ENCODE assay signal across 1 cellular context in the genomic region with DNA sequence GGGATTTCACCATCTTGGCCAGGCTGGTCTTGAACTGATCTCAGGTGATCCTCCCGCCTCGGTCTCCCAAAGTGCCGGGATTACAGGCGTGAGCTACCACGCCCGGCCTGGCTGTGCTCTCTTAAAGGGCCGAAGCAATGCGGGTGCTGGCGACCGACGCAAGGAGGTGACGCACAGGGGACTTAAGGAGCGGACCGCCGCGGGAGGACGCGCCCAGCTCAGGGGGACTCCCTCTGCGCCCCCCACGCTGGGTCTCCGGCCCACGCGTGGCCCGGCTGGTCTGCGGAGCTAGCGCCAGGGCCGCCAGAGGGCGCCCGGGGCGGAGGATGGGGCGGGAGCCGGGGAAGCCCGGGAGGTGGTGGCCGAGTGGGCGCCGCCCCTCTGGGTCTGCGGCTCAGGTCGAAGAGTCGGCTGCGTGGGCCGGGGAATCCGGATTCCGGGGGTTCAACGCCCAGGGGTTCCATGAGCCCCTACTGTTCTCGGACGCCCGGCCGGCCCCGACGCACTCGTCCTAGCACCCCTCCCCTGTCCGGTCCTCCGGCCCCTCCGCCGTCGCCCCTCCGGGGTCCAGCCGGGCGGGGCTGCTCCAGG.
TF ChIP-seq lines count a peak whose summit lies in the region.

No MANE protein-coding gene starts in this region.

TF ChIP-seq in HepG2, 621 proteins besides CTCF, POLR2A, EP300 and RAD21 (continued from another document and continues in another):
- TF ChIP-seq, protein P1, sequence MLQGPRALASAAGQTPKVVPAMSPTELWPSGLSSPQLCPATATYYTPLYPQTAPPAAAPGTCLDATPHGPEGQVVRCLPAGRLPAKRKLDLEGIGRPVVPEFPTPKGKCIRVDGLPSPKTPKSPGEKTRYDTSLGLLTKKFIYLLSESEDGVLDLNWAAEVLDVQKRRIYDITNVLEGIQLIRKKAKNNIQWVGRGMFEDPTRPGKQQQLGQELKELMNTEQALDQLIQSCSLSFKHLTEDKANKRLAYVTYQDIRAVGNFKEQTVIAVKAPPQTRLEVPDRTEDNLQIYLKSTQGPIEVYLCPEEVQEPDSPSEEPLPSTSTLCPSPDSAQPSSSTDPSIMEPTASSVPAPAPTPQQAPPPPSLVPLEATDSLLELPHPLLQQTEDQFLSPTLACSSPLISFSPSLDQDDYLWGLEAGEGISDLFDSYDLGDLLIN (CRISPR knock-in tag; IDR thresholded peaks at IDR 0.05; ENCODE audit: borderline replicate concordance): 0 out of 2 replicates have a peak, but pooled peaks have one; percentile 53
- no peak for TF ChIP-seq ZNF317 (CRISPR knock-in tag; IDR thresholded peaks at IDR 0.05)
- TF ChIP-seq SOX5 (CRISPR knock-in tag; IDR thresholded peaks at IDR 0.05; ENCODE audit: borderline replicate concordance): no peak
- no peak for TF ChIP-seq ZNF703 (CRISPR knock-in tag; IDR thresholded peaks at IDR 0.05; ENCODE audit: borderline replicate concordance)
- TF ChIP-seq, protein P2, sequence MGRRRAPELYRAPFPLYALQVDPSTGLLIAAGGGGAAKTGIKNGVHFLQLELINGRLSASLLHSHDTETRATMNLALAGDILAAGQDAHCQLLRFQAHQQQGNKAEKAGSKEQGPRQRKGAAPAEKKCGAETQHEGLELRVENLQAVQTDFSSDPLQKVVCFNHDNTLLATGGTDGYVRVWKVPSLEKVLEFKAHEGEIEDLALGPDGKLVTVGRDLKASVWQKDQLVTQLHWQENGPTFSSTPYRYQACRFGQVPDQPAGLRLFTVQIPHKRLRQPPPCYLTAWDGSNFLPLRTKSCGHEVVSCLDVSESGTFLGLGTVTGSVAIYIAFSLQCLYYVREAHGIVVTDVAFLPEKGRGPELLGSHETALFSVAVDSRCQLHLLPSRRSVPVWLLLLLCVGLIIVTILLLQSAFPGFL (CRISPR knock-in tag; IDR thresholded peaks at IDR 0.05): no peak
- no peak for TF ChIP-seq SMAD1 (CRISPR knock-in tag; IDR thresholded peaks at IDR 0.05; ENCODE audit: borderline replicate concordance, low read depth)
- no peak for TF ChIP-seq HMG20B (CRISPR knock-in tag; conservative IDR thresholded peaks at IDR 0.05)
- no peak for TF ChIP-seq ZBTB1 (CRISPR knock-in tag; IDR thresholded peaks at IDR 0.05; ENCODE audit: borderline replicate concordance)
- no peak; the same call in 1 of the 2 replicates for TF ChIP-seq HNF4A (CRISPR knock-in tag; IDR thresholded peaks at IDR 0.05)
- TF ChIP-seq, protein P3, sequence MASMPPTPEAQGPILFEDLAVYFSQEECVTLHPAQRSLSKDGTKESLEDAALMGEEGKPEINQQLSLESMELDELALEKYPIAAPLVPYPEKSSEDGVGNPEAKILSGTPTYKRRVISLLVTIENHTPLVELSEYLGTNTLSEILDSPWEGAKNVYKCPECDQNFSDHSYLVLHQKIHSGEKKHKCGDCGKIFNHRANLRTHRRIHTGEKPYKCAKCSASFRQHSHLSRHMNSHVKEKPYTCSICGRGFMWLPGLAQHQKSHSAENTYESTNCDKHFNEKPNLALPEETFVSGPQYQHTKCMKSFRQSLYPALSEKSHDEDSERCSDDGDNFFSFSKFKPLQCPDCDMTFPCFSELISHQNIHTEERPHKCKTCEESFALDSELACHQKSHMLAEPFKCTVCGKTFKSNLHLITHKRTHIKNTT (CRISPR knock-in tag; IDR thresholded peaks at IDR 0.05): no peak
- TF ChIP-seq, protein P4, sequence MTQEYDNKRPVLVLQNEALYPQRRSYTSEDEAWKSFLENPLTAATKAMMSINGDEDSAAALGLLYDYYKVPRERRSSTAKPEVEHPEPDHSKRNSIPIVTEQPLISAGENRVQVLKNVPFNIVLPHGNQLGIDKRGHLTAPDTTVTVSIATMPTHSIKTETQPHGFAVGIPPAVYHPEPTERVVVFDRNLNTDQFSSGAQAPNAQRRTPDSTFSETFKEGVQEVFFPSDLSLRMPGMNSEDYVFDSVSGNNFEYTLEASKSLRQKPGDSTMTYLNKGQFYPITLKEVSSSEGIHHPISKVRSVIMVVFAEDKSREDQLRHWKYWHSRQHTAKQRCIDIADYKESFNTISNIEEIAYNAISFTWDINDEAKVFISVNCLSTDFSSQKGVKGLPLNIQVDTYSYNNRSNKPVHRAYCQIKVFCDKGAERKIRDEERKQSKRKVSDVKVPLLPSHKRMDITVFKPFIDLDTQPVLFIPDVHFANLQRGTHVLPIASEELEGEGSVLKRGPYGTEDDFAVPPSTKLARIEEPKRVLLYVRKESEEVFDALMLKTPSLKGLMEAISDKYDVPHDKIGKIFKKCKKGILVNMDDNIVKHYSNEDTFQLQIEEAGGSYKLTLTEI (CRISPR knock-in tag; conservative IDR thresholded peaks at IDR 0.05): no peak
- peak; percentile 11; the same call in 1 of the 2 replicates for TF ChIP-seq FOXA3 (CRISPR knock-in tag; IDR thresholded peaks at IDR 0.05)
- TF ChIP-seq, protein P5, sequence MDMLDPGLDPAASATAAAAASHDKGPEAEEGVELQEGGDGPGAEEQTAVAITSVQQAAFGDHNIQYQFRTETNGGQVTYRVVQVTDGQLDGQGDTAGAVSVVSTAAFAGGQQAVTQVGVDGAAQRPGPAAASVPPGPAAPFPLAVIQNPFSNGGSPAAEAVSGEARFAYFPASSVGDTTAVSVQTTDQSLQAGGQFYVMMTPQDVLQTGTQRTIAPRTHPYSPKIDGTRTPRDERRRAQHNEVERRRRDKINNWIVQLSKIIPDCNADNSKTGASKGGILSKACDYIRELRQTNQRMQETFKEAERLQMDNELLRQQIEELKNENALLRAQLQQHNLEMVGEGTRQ (IDR thresholded peaks at IDR 0.05; ENCODE audit: low read depth, low read length): no peak
- TF ChIP-seq, protein P5 (CRISPR knock-in tag; IDR thresholded peaks at IDR 0.05; ENCODE audit: borderline replicate concordance): no peak
- no peak for TF ChIP-seq SIX4 (CRISPR knock-in tag; IDR thresholded peaks at IDR 0.05)
- TF ChIP-seq ZNF772 (CRISPR knock-in tag; IDR thresholded peaks at IDR 0.05): 0 out of 2 replicates have a peak, but pooled peaks have one; percentile 22
- TF ChIP-seq ZNF709 (CRISPR knock-in tag; IDR thresholded peaks at IDR 0.05): peak; percentile 39; the same call in 1 of the 2 replicates
- TF ChIP-seq PHF5A (CRISPR knock-in tag; IDR thresholded peaks at IDR 0.05; ENCODE audit: low read depth, unreplicated experiment): no peak
- TF ChIP-seq, protein P6, sequence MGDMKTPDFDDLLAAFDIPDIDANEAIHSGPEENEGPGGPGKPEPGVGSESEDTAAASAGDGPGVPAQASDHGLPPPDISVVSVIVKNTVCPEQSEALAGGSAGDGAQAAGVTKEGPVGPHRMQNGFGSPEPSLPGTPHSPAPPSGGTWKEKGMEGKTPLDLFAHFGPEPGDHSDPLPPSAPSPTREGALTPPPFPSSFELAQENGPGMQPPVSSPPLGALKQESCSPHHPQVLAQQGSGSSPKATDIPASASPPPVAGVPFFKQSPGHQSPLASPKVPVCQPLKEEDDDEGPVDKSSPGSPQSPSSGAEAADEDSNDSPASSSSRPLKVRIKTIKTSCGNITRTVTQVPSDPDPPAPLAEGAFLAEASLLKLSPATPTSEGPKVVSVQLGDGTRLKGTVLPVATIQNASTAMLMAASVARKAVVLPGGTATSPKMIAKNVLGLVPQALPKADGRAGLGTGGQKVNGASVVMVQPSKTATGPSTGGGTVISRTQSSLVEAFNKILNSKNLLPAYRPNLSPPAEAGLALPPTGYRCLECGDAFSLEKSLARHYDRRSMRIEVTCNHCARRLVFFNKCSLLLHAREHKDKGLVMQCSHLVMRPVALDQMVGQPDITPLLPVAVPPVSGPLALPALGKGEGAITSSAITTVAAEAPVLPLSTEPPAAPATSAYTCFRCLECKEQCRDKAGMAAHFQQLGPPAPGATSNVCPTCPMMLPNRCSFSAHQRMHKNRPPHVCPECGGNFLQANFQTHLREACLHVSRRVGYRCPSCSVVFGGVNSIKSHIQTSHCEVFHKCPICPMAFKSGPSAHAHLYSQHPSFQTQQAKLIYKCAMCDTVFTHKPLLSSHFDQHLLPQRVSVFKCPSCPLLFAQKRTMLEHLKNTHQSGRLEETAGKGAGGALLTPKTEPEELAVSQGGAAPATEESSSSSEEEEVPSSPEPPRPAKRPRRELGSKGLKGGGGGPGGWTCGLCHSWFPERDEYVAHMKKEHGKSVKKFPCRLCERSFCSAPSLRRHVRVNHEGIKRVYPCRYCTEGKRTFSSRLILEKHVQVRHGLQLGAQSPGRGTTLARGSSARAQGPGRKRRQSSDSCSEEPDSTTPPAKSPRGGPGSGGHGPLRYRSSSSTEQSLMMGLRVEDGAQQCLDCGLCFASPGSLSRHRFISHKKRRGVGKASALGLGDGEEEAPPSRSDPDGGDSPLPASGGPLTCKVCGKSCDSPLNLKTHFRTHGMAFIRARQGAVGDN (CRISPR knock-in tag; IDR thresholded peaks at IDR 0.05): peak; percentile 65; the same call in 1 of the 2 replicates
- TF ChIP-seq, protein P7, sequence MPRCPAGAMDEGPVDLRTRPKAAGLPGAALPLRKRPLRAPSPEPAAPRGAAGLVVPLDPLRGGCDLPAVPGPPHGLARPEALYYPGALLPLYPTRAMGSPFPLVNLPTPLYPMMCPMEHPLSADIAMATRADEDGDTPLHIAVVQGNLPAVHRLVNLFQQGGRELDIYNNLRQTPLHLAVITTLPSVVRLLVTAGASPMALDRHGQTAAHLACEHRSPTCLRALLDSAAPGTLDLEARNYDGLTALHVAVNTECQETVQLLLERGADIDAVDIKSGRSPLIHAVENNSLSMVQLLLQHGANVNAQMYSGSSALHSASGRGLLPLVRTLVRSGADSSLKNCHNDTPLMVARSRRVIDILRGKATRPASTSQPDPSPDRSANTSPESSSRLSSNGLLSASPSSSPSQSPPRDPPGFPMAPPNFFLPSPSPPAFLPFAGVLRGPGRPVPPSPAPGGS (CRISPR knock-in tag; IDR thresholded peaks at IDR 0.05): peak; percentile 91
- TF ChIP-seq ISL2 (CRISPR knock-in tag; IDR thresholded peaks at IDR 0.05): 0 out of 2 replicates have a peak, but pooled peaks have one; percentile 24
- no peak for TF ChIP-seq DNMT1 (CRISPR knock-in tag; IDR thresholded peaks at IDR 0.05)
- TF ChIP-seq PRMT3 (CRISPR knock-in tag; IDR thresholded peaks at IDR 0.05; ENCODE audit: borderline replicate concordance, low read depth): no peak
- peak; percentile 59; the same call in 1 of the 2 replicates for TF ChIP-seq KDM2A (CRISPR knock-in tag; IDR thresholded peaks at IDR 0.05; ENCODE audit: borderline replicate concordance, low read depth)
- peak; percentile 49; the same call in 1 of the 2 replicates for TF ChIP-seq ZNF460 (CRISPR knock-in tag; IDR thresholded peaks at IDR 0.05; ENCODE audit: borderline replicate concordance)
- TF ChIP-seq ZNF20 (CRISPR knock-in tag; IDR thresholded peaks at IDR 0.05): no peak
- TF ChIP-seq, protein P8, sequence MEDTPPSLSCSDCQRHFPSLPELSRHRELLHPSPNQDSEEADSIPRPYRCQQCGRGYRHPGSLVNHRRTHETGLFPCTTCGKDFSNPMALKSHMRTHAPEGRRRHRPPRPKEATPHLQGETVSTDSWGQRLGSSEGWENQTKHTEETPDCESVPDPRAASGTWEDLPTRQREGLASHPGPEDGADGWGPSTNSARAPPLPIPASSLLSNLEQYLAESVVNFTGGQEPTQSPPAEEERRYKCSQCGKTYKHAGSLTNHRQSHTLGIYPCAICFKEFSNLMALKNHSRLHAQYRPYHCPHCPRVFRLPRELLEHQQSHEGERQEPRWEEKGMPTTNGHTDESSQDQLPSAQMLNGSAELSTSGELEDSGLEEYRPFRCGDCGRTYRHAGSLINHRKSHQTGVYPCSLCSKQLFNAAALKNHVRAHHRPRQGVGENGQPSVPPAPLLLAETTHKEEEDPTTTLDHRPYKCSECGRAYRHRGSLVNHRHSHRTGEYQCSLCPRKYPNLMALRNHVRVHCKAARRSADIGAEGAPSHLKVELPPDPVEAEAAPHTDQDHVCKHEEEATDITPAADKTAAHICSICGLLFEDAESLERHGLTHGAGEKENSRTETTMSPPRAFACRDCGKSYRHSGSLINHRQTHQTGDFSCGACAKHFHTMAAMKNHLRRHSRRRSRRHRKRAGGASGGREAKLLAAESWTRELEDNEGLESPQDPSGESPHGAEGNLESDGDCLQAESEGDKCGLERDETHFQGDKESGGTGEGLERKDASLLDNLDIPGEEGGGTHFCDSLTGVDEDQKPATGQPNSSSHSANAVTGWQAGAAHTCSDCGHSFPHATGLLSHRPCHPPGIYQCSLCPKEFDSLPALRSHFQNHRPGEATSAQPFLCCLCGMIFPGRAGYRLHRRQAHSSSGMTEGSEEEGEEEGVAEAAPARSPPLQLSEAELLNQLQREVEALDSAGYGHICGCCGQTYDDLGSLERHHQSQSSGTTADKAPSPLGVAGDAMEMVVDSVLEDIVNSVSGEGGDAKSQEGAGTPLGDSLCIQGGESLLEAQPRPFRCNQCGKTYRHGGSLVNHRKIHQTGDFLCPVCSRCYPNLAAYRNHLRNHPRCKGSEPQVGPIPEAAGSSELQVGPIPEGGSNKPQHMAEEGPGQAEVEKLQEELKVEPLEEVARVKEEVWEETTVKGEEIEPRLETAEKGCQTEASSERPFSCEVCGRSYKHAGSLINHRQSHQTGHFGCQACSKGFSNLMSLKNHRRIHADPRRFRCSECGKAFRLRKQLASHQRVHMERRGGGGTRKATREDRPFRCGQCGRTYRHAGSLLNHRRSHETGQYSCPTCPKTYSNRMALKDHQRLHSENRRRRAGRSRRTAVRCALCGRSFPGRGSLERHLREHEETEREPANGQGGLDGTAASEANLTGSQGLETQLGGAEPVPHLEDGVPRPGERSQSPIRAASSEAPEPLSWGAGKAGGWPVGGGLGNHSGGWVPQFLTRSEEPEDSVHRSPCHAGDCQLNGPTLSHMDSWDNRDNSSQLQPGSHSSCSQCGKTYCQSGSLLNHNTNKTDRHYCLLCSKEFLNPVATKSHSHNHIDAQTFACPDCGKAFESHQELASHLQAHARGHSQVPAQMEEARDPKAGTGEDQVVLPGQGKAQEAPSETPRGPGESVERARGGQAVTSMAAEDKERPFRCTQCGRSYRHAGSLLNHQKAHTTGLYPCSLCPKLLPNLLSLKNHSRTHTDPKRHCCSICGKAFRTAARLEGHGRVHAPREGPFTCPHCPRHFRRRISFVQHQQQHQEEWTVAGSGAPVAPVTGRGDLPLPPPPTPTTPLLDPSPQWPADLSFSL (CRISPR knock-in tag; IDR thresholded peaks at IDR 0.05): no peak
- TF ChIP-seq MEIS1 (CRISPR knock-in tag; IDR thresholded peaks at IDR 0.05; ENCODE audit: borderline replicate concordance): no peak
- TF ChIP-seq, protein P9, sequence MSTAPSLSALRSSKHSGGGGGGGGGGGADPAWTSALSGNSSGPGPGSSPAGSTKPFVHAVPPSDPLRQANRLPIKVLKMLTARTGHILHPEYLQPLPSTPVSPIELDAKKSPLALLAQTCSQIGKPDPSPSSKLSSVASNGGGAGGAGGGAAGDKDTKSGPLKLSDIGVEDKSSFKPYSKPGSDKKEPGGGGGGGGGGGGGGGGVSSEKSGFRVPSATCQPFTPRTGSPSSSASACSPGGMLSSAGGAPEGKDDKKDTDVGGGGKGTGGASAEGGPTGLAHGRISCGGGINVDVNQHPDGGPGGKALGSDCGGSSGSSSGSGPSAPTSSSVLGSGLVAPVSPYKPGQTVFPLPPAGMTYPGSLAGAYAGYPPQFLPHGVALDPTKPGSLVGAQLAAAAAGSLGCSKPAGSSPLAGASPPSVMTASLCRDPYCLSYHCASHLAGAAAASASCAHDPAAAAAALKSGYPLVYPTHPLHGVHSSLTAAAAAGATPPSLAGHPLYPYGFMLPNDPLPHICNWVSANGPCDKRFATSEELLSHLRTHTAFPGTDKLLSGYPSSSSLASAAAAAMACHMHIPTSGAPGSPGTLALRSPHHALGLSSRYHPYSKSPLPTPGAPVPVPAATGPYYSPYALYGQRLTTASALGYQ (CRISPR knock-in tag; IDR thresholded peaks at IDR 0.05): 0 out of 2 replicates have a peak, but pooled peaks have one; percentile 35
- 0 out of 2 replicates have a peak, but pooled peaks have one; percentile 44 for TF ChIP-seq PHF21A (CRISPR knock-in tag; IDR thresholded peaks at IDR 0.05)
- TF ChIP-seq NONO (IDR thresholded peaks at IDR 0.05): no peak
- TF ChIP-seq NONO (CRISPR knock-in tag; conservative IDR thresholded peaks at IDR 0.05): peak; percentile 52; the same call in 1 of the 2 replicates
